12 cellular contexts compared by ENCODE assay signal in the genomic region with DNA sequence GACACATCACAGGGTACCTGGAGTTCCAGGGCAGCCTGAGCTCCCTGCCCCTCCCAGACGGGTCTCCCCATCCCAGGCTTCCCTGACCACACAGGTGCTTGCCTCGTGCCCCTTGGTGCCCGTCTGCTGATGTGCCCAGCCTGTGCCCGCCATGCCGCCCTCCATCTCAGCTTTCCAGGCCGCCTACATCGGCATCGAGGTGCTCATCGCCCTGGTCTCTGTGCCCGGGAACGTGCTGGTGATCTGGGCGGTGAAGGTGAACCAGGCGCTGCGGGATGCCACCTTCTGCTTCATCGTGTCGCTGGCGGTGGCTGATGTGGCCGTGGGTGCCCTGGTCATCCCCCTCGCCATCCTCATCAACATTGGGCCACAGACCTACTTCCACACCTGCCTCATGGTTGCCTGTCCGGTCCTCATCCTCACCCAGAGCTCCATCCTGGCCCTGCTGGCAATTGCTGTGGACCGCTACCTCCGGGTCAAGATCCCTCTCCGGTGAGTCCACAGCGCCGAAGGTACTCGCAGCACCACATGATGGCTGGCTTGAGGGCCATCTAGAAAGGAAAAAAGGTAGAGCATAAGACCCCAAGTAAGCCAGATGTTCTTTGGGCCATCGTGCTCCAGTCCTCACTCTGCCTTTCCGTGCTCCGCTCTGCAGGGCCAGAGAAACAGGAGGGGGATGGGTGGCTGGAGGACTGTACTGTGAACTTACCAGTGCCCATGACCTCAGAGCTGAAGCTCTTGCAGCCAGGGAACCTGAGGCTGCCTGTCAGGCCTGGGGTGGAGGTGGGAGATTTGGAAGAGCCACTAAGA. TPM values are rescaled to one million over a fixed set of nuclear protein-coding genes. Genes with fewer than 3 reads are reported as not detected.
DNase-seq lines count a peak whose midpoint lies in the region; ATAC-seq, FAIRE-seq and TF ChIP-seq lines count a peak whose summit lies in the region.
"Had no signal": no experiment of that assay in that cellular context is flagged by ENCODE, and none has a peak within 500 bp of the region (broad histone marks: within the 10 kb centered on the region; RNA-seq: fewer than 3 reads in every experiment).

No MANE protein-coding gene starts in this region.

- POLR2A ChIA-PET in RWPE1 (lab: Yijun Ruan, JAX; ENCODE audit: low non-redundant PET) = no interaction called here

- 76% methylated on average over 29 of the region's 29 CpGs for WGBS in right cardiac atrium

- no peaks in the 10 kb centered on the region for H3K27me3 ChIP-seq in right cardiac atrium (ENCODE audit: control insufficient read depth, insufficient read depth)

- no peak overlapping the region for H3K4me3 ChIP-seq in right cardiac atrium (ENCODE audit: low read length)

- FAIRE-seq in GM12892 (lab: Jason Lieb, UNC) = no peak

- peaks cover 4% of the 10 kb centered on the region for H3K4me1 ChIP-seq in right cardiac atrium (ENCODE audit: control insufficient read depth, insufficient read depth, low read length)

- intact Hi-C loops in right cardiac atrium (cut with DNase I) = no loop called here

- DNase-seq in GM12892 (ENCODE audit: insufficient read length) (peak; percentile 7), right cardiac atrium (no peak), retina (peak; percentile 14), RWPE1 (ENCODE audit: low spot score) (no peak), GM13977 (ENCODE audit: low spot score) (no peak), GOT3 (lab: John Stamatoyannopoulos, UW) (no peak)
- DNase-seq in activated CD8-positive, alpha-beta memory T cell treated with anti-CD3 and anti-CD28 coated beads, Interleukin-2, amount 50 U/mL, for 48 hours = peak; percentile 36
- DNase-seq: activated gamma-delta T cell treated with Interleukin-2 at 50 U/mL for 16 hours, DND-41, erythroblast had no signal

- ATAC-seq in right cardiac atrium = no peak
- ATAC-seq in GM18909 (IDR thresholded peaks at IDR 0.05; ENCODE audit: poor library complexity, unreplicated experiment) = no peak

- TF ChIP-seq POLR2A in GM12892 (IDR thresholded peaks at IDR 0.05; ENCODE audit: low read depth, low read length) = no peak

- TF ChIP-seq CTCF in RWPE1 (conservative IDR thresholded peaks at IDR 0.05; ENCODE audit: low read depth) (no peak), GM13977 (IDR thresholded peaks at IDR 0.05; ENCODE audit: extremely low read depth, insufficient read depth, missing control alignments) (no peak)

- H3K27ac ChIP-seq in right cardiac atrium (ENCODE audit: low read length) = peak overlapping the region; percentile 37
- no peak overlapping the region for H3K27ac ChIP-seq in RWPE1

- in situ Hi-C loops in GM13977 (cut with MboI; ENCODE audit: low pct_unique_long_range_greater_than_20kb, low sequenced_read_pairs, unreplicated experiment) = no loop called here

- no peaks in the 10 kb centered on the region for H3K9me3 ChIP-seq in right cardiac atrium (ENCODE audit: control insufficient read depth, low read length)

- CTCF ChIA-PET in RWPE1 (lab: Yijun Ruan, JAX) = interaction anchor here (0.5 to 4.3 kb wide), 15 partner anchors 11 to 139 kb away, joined by 3 to 29 read pairs (median 4); no protein-coding TSS in a partner anchor

RNA-seq across cellular contexts. Expression of a gene that starts 1.4 kb away (rescaled TPM):
- not detected for polyA plus RNA-seq in GM12892 (2012; ENCODE audit: missing spikeins)
- 10 to 100 TPM; 14.8 to 26.3 (median 22.5) TPM for total RNA-seq in right cardiac atrium
- polyA plus RNA-seq in right cardiac atrium = 32.9 TPM

RNA-seq across cellular contexts. Expression of a gene that starts 43.1 kb away (rescaled TPM):
- not detected for polyA plus RNA-seq in GM12892 (2012; ENCODE audit: missing spikeins)
- not detected for total RNA-seq in right cardiac atrium
- polyA plus RNA-seq in right cardiac atrium = not detected
- total RNA-seq: NCI-H460 had no signal

RNA-seq across cellular contexts. Expression of a gene that starts 46.7 kb away (rescaled TPM):
- polyA plus RNA-seq in GM12892 (2012; ENCODE audit: missing spikeins) = not detected
- not detected for total RNA-seq in right cardiac atrium
- polyA plus RNA-seq in right cardiac atrium = 0.07 TPM
- total RNA-seq: NCI-H460 had no signal

RNA-seq across cellular contexts. Expression of a gene that starts 57.6 kb away (rescaled TPM):
- 2.9 TPM for polyA plus RNA-seq in GM12892 (2012; ENCODE audit: missing spikeins)
- total RNA-seq in right cardiac atrium = 1 to 10 TPM in 3 of 4 donors, not detected in 1; 1.1 to 2.0 (median 1.3) TPM
- 4.9 TPM for polyA plus RNA-seq in right cardiac atrium
- total RNA-seq: NCI-H460 had no signal

Comparison
In these comparisons a context has a peak if more than half of its experiments do, and no peak if none do; other contexts are left out.
1. DNase-seq: peak in GM12892 (single experiment), activated CD8-positive, alpha-beta memory T cell treated with anti-CD3 and anti-CD28 coated beads, Interleukin-2, amount 50 U/mL, for 48 hours (single experiment) and retina (single experiment); none in right cardiac atrium (0 of 3), RWPE1 (single experiment), GM13977 (single experiment) and GOT3 (single experiment).